12 cellular contexts compared by ENCODE assay signal in genomic region chr9:94866770-94867169, GRCh38.
DNase-seq lines count a peak whose midpoint lies in the region; ATAC-seq, FAIRE-seq and TF ChIP-seq lines count a peak whose summit lies in the region.
"Had no signal": no experiment of that assay in that cellular context is flagged by ENCODE, and none has a peak within 500 bp of the region (broad histone marks: within the 10 kb centered on the region; RNA-seq: fewer than 3 reads in every experiment).

No MANE protein-coding gene starts in this region.

- H3K36me3 Mint-ChIP-seq in endodermal cell (ENCODE audit: low read depth) = no peaks in the 10 kb centered on the region
- H3K36me3 Mint-ChIP-seq: activated naive CD4-positive, alpha-beta T cell treated with anti-CD3 and anti-CD28 coated beads, Interleukin-2, amount 50 U/mL, for 24 hours had no signal

- H3K9me3 ChIP-seq in heart right ventricle (no peaks in the 10 kb centered on the region), endodermal cell (ENCODE audit: control insufficient read depth, low read length) (no peaks in the 10 kb centered on the region), osteoblast (ENCODE audit: low read depth, low read length) (no peaks in the 10 kb centered on the region)

- H3K27me3 Mint-ChIP-seq in endodermal cell (ENCODE audit: insufficient read depth) = no peaks in the 10 kb centered on the region
- H3K27me3 Mint-ChIP-seq: activated naive CD4-positive, alpha-beta T cell treated with anti-CD3 and anti-CD28 coated beads, Interleukin-2, amount 50 U/mL, for 24 hours had no signal

- H3K4me1 ChIP-seq in heart right ventricle (peaks cover 10 to 88% (median 72%) of the 10 kb centered on the region in 9 donors), endodermal cell (ENCODE audit: control insufficient read depth, insufficient read depth, low read length) (peaks cover 8% of the 10 kb centered on the region), osteoblast (ENCODE audit: insufficient read depth, low read length) (peaks cover 81% of the 10 kb centered on the region)

- DNase-seq in heart right ventricle (no peak), left ventricle myocardium superior (no peak), endodermal cell (no peak), osteoblast (ENCODE audit: insufficient read length, low spot score, missing footprints) (no peak), SKM-1 (lab: John Stamatoyannopoulos, UW; ENCODE audit: unreplicated experiment) (no peak), H54 (ENCODE audit: insufficient read length, low spot score) (no peak), iPS-NIHi11 (ENCODE audit: low spot score) (no peak)
- DNase-seq: activated CD4-positive, alpha-beta T cell treated with anti-CD3 and anti-CD28 coated beads, Interleukin-2, amount 50 U/mL, for 1 hour; erythroblast; NCI-H1436 treated with DMSO at 0.1 percent for 48 hours had no signal

- TF ChIP-seq CTCF in heart right ventricle (IDR thresholded peaks at IDR 0.05) = no peak
- no peak for TF ChIP-seq CTCF in endodermal cell (conservative IDR thresholded peaks at IDR 0.05)
- no peak for TF ChIP-seq CTCF in osteoblast (IDR thresholded peaks at IDR 0.05; ENCODE audit: extremely low read depth, low read depth, low read length)

- H3K4me2 ChIP-seq in osteoblast (ENCODE audit: insufficient read depth, low read length) = peak overlapping the region; percentile 70

- FAIRE-seq in H54 (lab: Jason Lieb, UNC) = no peak

- H2AFZ ChIP-seq in osteoblast (ENCODE audit: low read length) = no peak overlapping the region

- H3K9me3 Mint-ChIP-seq in endodermal cell = no peaks in the 10 kb centered on the region
- H3K9me3 Mint-ChIP-seq: activated naive CD4-positive, alpha-beta T cell treated with anti-CD3 and anti-CD28 coated beads, Interleukin-2, amount 50 U/mL, for 24 hours had no signal

- H3K27me3 ChIP-seq in heart right ventricle (no peaks in the 10 kb centered on the region), endodermal cell (ENCODE audit: control insufficient read depth, insufficient read depth, low read length, poor library complexity, severe bottlenecking) (no peaks in the 10 kb centered on the region), osteoblast (ENCODE audit: insufficient read depth, low read length) (no peaks in the 10 kb centered on the region)

- intact Hi-C loops in heart right ventricle (cut with DNase I) = loop anchor here in 3 of 10 donors (5.0 kb wide), 2 partner anchors 59 to 141 kb away; no protein-coding TSS in a partner anchor
- intact Hi-C loops in left ventricle myocardium superior (cut with micrococcal nuclease) = loop anchor here (10.0 kb wide), 1 partner anchor 62 kb away; no protein-coding TSS in a partner anchor

- H3K4me1 Mint-ChIP-seq in endodermal cell = peaks cover 22% of the 10 kb centered on the region

- no peak overlapping the region for H3K4me3 Mint-ChIP-seq in endodermal cell
- H3K4me3 Mint-ChIP-seq: activated naive CD4-positive, alpha-beta T cell treated with anti-CD3 and anti-CD28 coated beads, Interleukin-2, amount 50 U/mL, for 24 hours had no signal

- H3K79me2 ChIP-seq in osteoblast (ENCODE audit: insufficient read depth, low read length) = peaks cover 6% of the 10 kb centered on the region

- ATAC-seq in heart right ventricle (no peak), left ventricle myocardium superior (no peak), GM18502 (IDR thresholded peaks at IDR 0.05; ENCODE audit: poor library complexity, unreplicated experiment) (no peak)

- no peak overlapping the region for H3K9ac ChIP-seq in endodermal cell (ENCODE audit: extremely low read depth, low read length, poor library complexity, severe bottlenecking)

- no peak for TF ChIP-seq POLR2A in H54 (IDR thresholded peaks at IDR 0.05; ENCODE audit: low read depth, low read length)

- peak overlapping the region; percentile 20 for H3K27ac Mint-ChIP-seq in endodermal cell
- H3K27ac Mint-ChIP-seq: activated naive CD4-positive, alpha-beta T cell treated with anti-CD3 and anti-CD28 coated beads, Interleukin-2, amount 50 U/mL, for 24 hours had no signal

- H3K36me3 ChIP-seq in heart right ventricle (no peaks in the 10 kb centered on the region), endodermal cell (ENCODE audit: control insufficient read depth, insufficient read depth, low read length) (no peaks in the 10 kb centered on the region), osteoblast (ENCODE audit: insufficient read depth, low read length) (no peaks in the 10 kb centered on the region)

- H3K4me3 ChIP-seq in heart right ventricle = peak overlapping the region in 4 of 10 donors; percentile 1 to 27 (median 8)
- H3K4me3 ChIP-seq in endodermal cell (ENCODE audit: low read length) = no peak overlapping the region
- H3K4me3 ChIP-seq in osteoblast (ENCODE audit: insufficient read depth, low read length) = no peak overlapping the region

- no peaks in the 10 kb centered on the region for H4K20me1 ChIP-seq in osteoblast (ENCODE audit: insufficient read depth, low read length)

- H3K27ac ChIP-seq in heart right ventricle (peak overlapping the region; percentile 78 to 97 (median 89)), endodermal cell (ENCODE audit: low read depth, low read length) (no peak overlapping the region), osteoblast (ENCODE audit: low read depth, low read length) (peak overlapping the region; percentile 99)
